ENCODE assay signal across 1 cellular context in genomic region chr11:75333807-75334140, GRCh38.
TF ChIP-seq lines count a peak whose summit lies in the region.

No MANE protein-coding gene starts in this region.

TF ChIP-seq in H1, 55 proteins besides CTCF, POLR2A, EP300 and RAD21 (continued from another document):
- no peak for TF ChIP-seq CHD7 (IDR thresholded peaks at IDR 0.05; ENCODE audit: insufficient replicate concordance, low read length)
- no peak for TF ChIP-seq BACH1 (IDR thresholded peaks at IDR 0.05; ENCODE audit: low read length)
- TF ChIP-seq RBBP5 (IDR thresholded peaks at IDR 0.05; ENCODE audit: borderline replicate concordance, low read depth, low read length) = no peak
- TF ChIP-seq USF2 (IDR thresholded peaks at IDR 0.05; ENCODE audit: low read length) = no peak
- TF ChIP-seq HDAC2 (IDR thresholded peaks at IDR 0.05; ENCODE audit: borderline replicate concordance in 1 of 2, low read depth in 2 of 2, low read length in 2 of 2) = no peak
- no peak for TF ChIP-seq EZH2 (IDR thresholded peaks at IDR 0.05; ENCODE audit: low read depth, low read length, severe bottlenecking)
- TF ChIP-seq ASH2L (IDR thresholded peaks at IDR 0.05; ENCODE audit: low read length) = no peak
- no peak for TF ChIP-seq RNF2 (IDR thresholded peaks at IDR 0.05; ENCODE audit: borderline replicate concordance, low read depth, low read length, missing control alignments, poor library complexity, severe bottlenecking)
- no peak for TF ChIP-seq TAF1 (IDR thresholded peaks at IDR 0.05; ENCODE audit: low read depth, low read length)
